Comparison of ENCODE assay signal across 19 cellular contexts in genomic region chr18:25180974-25181373, GRCh38.
A peak's percentile ranks its signal among the peaks of the same experiment; 100 is the strongest.
DNase-seq lines count a peak whose midpoint lies in the region; ATAC-seq, FAIRE-seq and TF ChIP-seq lines count a peak whose summit lies in the region.
"Had no signal": no experiment of that assay in that cellular context is flagged by ENCODE, and none has a peak within 500 bp of the region (broad histone marks: within the 10 kb centered on the region; RNA-seq: fewer than 3 reads in every experiment).

No MANE protein-coding gene starts in this region.

- H3K4me3 ChIP-seq in HEK293 (ENCODE audit: low read depth, low read length) (no peak overlapping the region), K562 (no peak overlapping the region), mesendoderm (ENCODE audit: low read length) (no peak overlapping the region), thyroid gland (replicated peaks in 1 of 3) (no peak overlapping the region)

- H3K9ac ChIP-seq in K562 (ENCODE audit: insufficient read depth in 1 of 2, low read depth in 2 of 2, low read length in 2 of 2) (no peak overlapping the region), mesendoderm (ENCODE audit: low read length) (no peak overlapping the region)
- H3K9ac ChIP-seq: SK-N-SH had no signal

- H2AK5ac ChIP-seq in mesendoderm (ENCODE audit: low read length): no peak overlapping the region

- no peaks in the 10 kb centered on the region for H3K79me2 ChIP-seq in K562 (ENCODE audit: control insufficient read depth, insufficient read depth, low read length)
- H3K79me2 ChIP-seq in mesendoderm (ENCODE audit: control insufficient read depth, insufficient read depth, low read length): no peaks in the 10 kb centered on the region

- H3K9me3 ChIP-seq in HEK293 (ENCODE audit: control insufficient read depth, insufficient read depth, low read depth, low read length) (no peaks in the 10 kb centered on the region), K562 (replicated peaks; ENCODE audit: control insufficient read depth, insufficient read depth, low read depth, low read length) (no peaks in the 10 kb centered on the region), thyroid gland (no peaks in the 10 kb centered on the region)
- H3K9me3 ChIP-seq: SK-N-SH had no signal

- no peaks in the 10 kb centered on the region for H3K4me1 ChIP-seq in HEK293 (ENCODE audit: control insufficient read depth, insufficient read depth, low read length)
- no peaks in the 10 kb centered on the region for H3K4me1 ChIP-seq in K562 (replicated peaks in 1 of 2; ENCODE audit: control insufficient read depth in 2 of 2, insufficient read depth in 2 of 2, low read length in 2 of 2)
- peaks cover 3% of the 10 kb centered on the region for H3K4me1 ChIP-seq in mesendoderm (ENCODE audit: control insufficient read depth, low read depth, low read length)
- no peaks in the 10 kb centered on the region for H3K4me1 ChIP-seq in thyroid gland

- 0% methylated on average over 3 of the region's 3 CpGs for WGBS in K562 (ENCODE audit: insufficient coverage, low coverage, missing lambda C conversion rate)
- WGBS in mesendoderm (ENCODE audit: extremely low coverage, insufficient coverage, low lambda C conversion rate): no CpG with 5 or more reads among the region's 3 CpGs
- 83 to 85% methylated on average over 3 of the region's 3 CpGs for WGBS in thyroid gland, 2 donors

- no peaks in the 10 kb centered on the region for H3K79me1 ChIP-seq in mesendoderm (ENCODE audit: low read length)

- no peak; a peak in 1 of 4 replicates for TF ChIP-seq RAD21 in K562 (CRISPR knock-in tag; conservative IDR thresholded peaks at IDR 0.05 in 1 of 2, IDR thresholded peaks at IDR 0.05 in 1 of 2)

- no peak overlapping the region for H3K4ac ChIP-seq in mesendoderm (ENCODE audit: low read depth, low read length)

- TF ChIP-seq EP300 in K562 (IDR thresholded peaks at IDR 0.05; ENCODE audit: low read length): no peak

- no peaks in the 10 kb centered on the region for H3K27me3 ChIP-seq in K562 (ENCODE audit: control insufficient read depth in 2 of 2, insufficient read depth in 2 of 2, low read length in 2 of 2)
- H3K27me3 ChIP-seq in mesendoderm (ENCODE audit: insufficient read depth, low read length, poor library complexity): no peaks in the 10 kb centered on the region
- H3K27me3 ChIP-seq in thyroid gland: no peaks in the 10 kb centered on the region

- no peak overlapping the region for H2BK120ac ChIP-seq in mesendoderm (ENCODE audit: low read depth, low read length)

- intact Hi-C loops in K562 (cut with micrococcal nuclease): no loop called here
- intact Hi-C loops in thyroid gland (cut with DNase I): no loop called here

- no peak overlapping the region for H2AFZ ChIP-seq in K562 (ENCODE audit: low read depth, low read length)

- POLR2A ChIA-PET in HEK293 (lab: Yijun Ruan, JAX): no interaction called here
- POLR2A ChIA-PET in K562 (lab: Yijun Ruan, JAX): no interaction called here

- no peak overlapping the region for H2BK15ac ChIP-seq in mesendoderm (replicated peaks; ENCODE audit: low read depth)

- no peak for TF ChIP-seq CTCF in HEK293 (tag by site-specific recombination; IDR thresholded peaks at IDR 0.05)
- no peak for TF ChIP-seq CTCF in K562 (IDR thresholded peaks at IDR 0.05 in 2 of 3, conservative IDR thresholded peaks at IDR 0.05 in 1 of 3; ENCODE audit: insufficient read depth in 2 of 3, low read depth in 1 of 3, low read length in 3 of 3)
- TF ChIP-seq CTCF in thyroid gland (IDR thresholded peaks at IDR 0.05): no peak

- H3K36me3 ChIP-seq in HEK293 (ENCODE audit: control insufficient read depth in 2 of 2, insufficient read depth in 1 of 2, low read length in 2 of 2): no peaks in the 10 kb centered on the region
- no peaks in the 10 kb centered on the region for H3K36me3 ChIP-seq in K562 (ENCODE audit: control insufficient read depth, insufficient read depth, low read length)
- H3K36me3 ChIP-seq in mesendoderm (ENCODE audit: control insufficient read depth, insufficient read depth, low read length): no peaks in the 10 kb centered on the region
- no peaks in the 10 kb centered on the region for H3K36me3 ChIP-seq in thyroid gland

- FAIRE-seq in K562 (lab: Jason Lieb, UNC): no peak
- FAIRE-seq: HepG2 had no signal

- no peak overlapping the region for H4K5ac ChIP-seq in mesendoderm (ENCODE audit: low read length)

- H4K8ac ChIP-seq in mesendoderm (ENCODE audit: low read depth, low read length): no peak overlapping the region

- in situ Hi-C loops in K562 (cut with MboI): no loop called here

- peak; percentile 21; the same call in 1 of the 3 replicates for ATAC-seq in K562
- ATAC-seq: HepG2, Panc1 had no signal

- DNase-seq in NCI-H748 treated with DMSO at 0.1 percent for 48 hours (lab: John Stamatoyannopoulos, UW) (peak; percentile 39), K562 (ENCODE audit: extremely low read depth in 1 of 4, low spot score in 3 of 4) (no peak), mesendoderm (peak; percentile 12), T-helper 9 cell (no peak), T-helper 1 cell (no peak), thyroid gland (no peak)
- DNase-seq: CD8-positive, alpha-beta memory T cell; DMS 273 treated with DMSO at 0.1 percent for 48 hours; EL; H7; Karpas-422; MV-4-11; NCI-H146; NCI-H2227 treated with DMSO at 0.1 percent for 48 hours; NCI-H526; SK-N-SH had no signal

- H3K27ac ChIP-seq in HEK293 (ENCODE audit: extremely low read depth, low read depth, low read length): no peak overlapping the region
- H3K27ac ChIP-seq in K562 (ENCODE audit: extremely low read depth, low read depth, low read length): no peak overlapping the region
- H3K27ac ChIP-seq in mesendoderm (ENCODE audit: low read depth, low read length): no peak overlapping the region
- no peak overlapping the region for H3K27ac ChIP-seq in thyroid gland

- no peak overlapping the region for H3K4me2 ChIP-seq in K562 (ENCODE audit: insufficient read depth, low read length)
- no peak overlapping the region for H3K4me2 ChIP-seq in mesendoderm (ENCODE audit: low read length)
- H3K4me2 ChIP-seq: SK-N-SH had no signal

- H3K56ac ChIP-seq in mesendoderm (ENCODE audit: low read length): no peak overlapping the region

- no TSS peak for BruUV-seq in K562 (replicated peaks; lab: Mats Ljungman, UMichigan)

- no peaks in the 10 kb centered on the region for H3K9me1 ChIP-seq in K562 (ENCODE audit: control insufficient read depth, insufficient read depth, low read length)

- no peaks in the 10 kb centered on the region for H4K20me1 ChIP-seq in K562 (replicated peaks; ENCODE audit: control insufficient read depth, insufficient read depth, low read length)

- no peak overlapping the region for H2BK5ac ChIP-seq in mesendoderm (ENCODE audit: low read length)

- no peak overlapping the region for H3K23ac ChIP-seq in mesendoderm (ENCODE audit: low read length)

- TF ChIP-seq POLR2A in K562 (conservative IDR thresholded peaks at IDR 0.05) (no peak), thyroid gland (IDR thresholded peaks at IDR 0.05) (no peak)

- CTCF ChIA-PET in HEK293 (lab: Yijun Ruan, JAX): no interaction called here
- CTCF ChIA-PET in K562 (lab: Yijun Ruan, JAX; ENCODE audit: low intra/inter-chr PET ratio): no interaction called here

- H3K18ac ChIP-seq in mesendoderm (ENCODE audit: low read length): no peak overlapping the region

TF ChIP-seq in HEK293, 187 proteins besides CTCF, POLR2A, EP300 and RAD21 (continues in another document):
- TF ChIP-seq ZFHX2 (tag by site-specific recombination; conservative IDR thresholded peaks at IDR 0.05): peak; percentile 69
- TF ChIP-seq, protein P1, sequence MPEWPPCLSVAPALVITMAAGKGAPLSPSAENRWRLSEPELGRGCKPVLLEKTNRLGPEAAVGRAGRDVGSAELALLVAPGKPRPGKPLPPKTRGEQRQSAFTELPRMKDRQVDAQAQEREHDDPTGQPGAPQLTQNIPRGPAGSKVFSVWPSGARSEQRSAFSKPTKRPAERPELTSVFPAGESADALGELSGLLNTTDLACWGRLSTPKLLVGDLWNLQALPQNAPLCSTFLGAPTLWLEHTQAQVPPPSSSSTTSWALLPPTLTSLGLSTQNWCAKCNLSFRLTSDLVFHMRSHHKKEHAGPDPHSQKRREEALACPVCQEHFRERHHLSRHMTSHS (tag by site-specific recombination; IDR thresholded peaks at IDR 0.05): no peak
- 0 out of 2 replicates have a peak, but pooled peaks have one; percentile 48 for TF ChIP-seq EGR2 (tag by site-specific recombination; IDR thresholded peaks at IDR 0.05; ENCODE audit: low read depth)

TF ChIP-seq in K562, 482 proteins besides CTCF, POLR2A, EP300 and RAD21:
- TF ChIP-seq MIER1 (IDR thresholded peaks at IDR 0.05; ENCODE audit: low read depth): no peak
- TF ChIP-seq, protein P2, sequence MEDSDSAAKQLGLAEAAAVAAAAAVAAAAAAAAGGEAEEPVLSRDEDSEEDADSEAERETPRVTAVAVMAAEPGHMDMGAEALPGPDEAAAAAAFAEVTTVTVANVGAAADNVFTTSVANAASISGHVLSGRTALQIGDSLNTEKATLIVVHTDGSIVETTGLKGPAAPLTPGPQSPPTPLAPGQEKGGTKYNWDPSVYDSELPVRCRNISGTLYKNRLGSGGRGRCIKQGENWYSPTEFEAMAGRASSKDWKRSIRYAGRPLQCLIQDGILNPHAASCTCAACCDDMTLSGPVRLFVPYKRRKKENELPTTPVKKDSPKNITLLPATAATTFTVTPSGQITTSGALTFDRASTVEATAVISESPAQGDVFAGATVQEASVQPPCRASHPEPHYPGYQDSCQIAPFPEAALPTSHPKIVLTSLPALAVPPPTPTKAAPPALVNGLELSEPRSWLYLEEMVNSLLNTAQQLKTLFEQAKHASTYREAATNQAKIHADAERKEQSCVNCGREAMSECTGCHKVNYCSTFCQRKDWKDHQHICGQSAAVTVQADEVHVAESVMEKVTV (CRISPR knock-in tag; IDR thresholded peaks at IDR 0.05): no peak

Comparison
In these comparisons a context has a peak if more than half of its experiments do, and no peak if none do; other contexts are left out.
1. DNase-seq: peak in NCI-H748 treated with DMSO at 0.1 percent for 48 hours (single experiment) and mesendoderm (single experiment); none in K562 (0 of 4), T-helper 9 cell (single experiment), T-helper 1 cell (0 of 5) and thyroid gland (0 of 2).